ENCODE assay signal across 1 cellular context in genomic region chr20:10047427-10047826, GRCh38.
TF ChIP-seq lines count a peak whose summit lies in the region.

No MANE protein-coding gene starts in this region.

TF ChIP-seq in GM23338, 12 proteins besides CTCF, POLR2A, EP300 and RAD21 (continued from another document):
- TF ChIP-seq ZNF462 (CRISPR knock-in tag; IDR thresholded peaks at IDR 0.05) = no peak
- no peak for TF ChIP-seq EZH2phosphoT487 (IDR thresholded peaks at IDR 0.05; ENCODE audit: unreplicated experiment)
- TF ChIP-seq JUNB (IDR thresholded peaks at IDR 0.05; ENCODE audit: unreplicated experiment) = no peak
- TF ChIP-seq ZNF331 (CRISPR knock-in tag; IDR thresholded peaks at IDR 0.05; ENCODE audit: low read depth) = no peak
- TF ChIP-seq CREB1 (CRISPR knock-in tag; IDR thresholded peaks at IDR 0.05; ENCODE audit: low read depth) = no peak
- no peak for TF ChIP-seq ZNF114 (CRISPR knock-in tag; IDR thresholded peaks at IDR 0.05)
- TF ChIP-seq REST (IDR thresholded peaks at IDR 0.05; ENCODE audit: unreplicated experiment) = no peak
